ENCODE assay signal across 17 cellular contexts in the genomic region with DNA sequence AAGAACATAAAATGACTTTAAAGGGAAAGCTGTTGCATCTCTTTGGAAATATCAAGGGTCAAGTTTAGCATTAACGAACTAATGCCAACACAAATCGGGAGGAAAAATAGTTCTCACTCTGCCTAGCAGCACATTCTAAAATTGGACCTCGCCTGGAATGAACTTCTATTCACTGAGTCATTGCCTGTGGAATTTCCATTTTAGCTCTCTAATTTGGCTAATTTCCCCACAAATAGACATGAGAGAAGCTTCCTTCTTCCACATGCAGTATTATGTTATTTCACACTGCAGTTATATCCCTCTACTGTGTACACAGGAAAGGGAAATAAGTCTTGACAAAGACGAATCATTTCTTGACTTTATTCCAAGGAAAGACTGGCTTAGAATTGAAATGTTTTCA. TPM values are rescaled to one million over a fixed set of nuclear protein-coding genes. Genes with fewer than 3 reads are reported as not detected.
DNase-seq lines count a peak whose midpoint lies in the region; ATAC-seq, FAIRE-seq and TF ChIP-seq lines count a peak whose summit lies in the region.
"Had no signal": no experiment of that assay in that cellular context is flagged by ENCODE, and none has a peak within 500 bp of the region (broad histone marks: within the 10 kb centered on the region; RNA-seq: fewer than 3 reads in every experiment).

No MANE protein-coding gene starts in this region.

- no peaks in the 10 kb centered on the region for H3K27me3 Mint-ChIP-seq in astrocyte (ENCODE audit: low read depth, unreplicated experiment)
- no peaks in the 10 kb centered on the region for H3K27me3 Mint-ChIP-seq in stimulated activated naive CD8-positive, alpha-beta T cell treated with anti-CD3 and anti-CD28 coated beads, Interleukin-15, amount 100 ng/mL, for 72 hours
- H3K27me3 Mint-ChIP-seq: activated CD4-positive, alpha-beta T cell treated with anti-CD3 and anti-CD28 coated beads, Interleukin-2, amount 10 ng/mL, durations not matched to agents 24 days and 14 days; activated T-helper 17 cell treated with anti-CD3 and anti-CD28 coated beads, Interleukin-2, amount 50 U/mL, for 72 hours; CD4-positive, CD25-positive, alpha-beta regulatory T cell had no signal

- intact Hi-C loops in heart left ventricle (cut with DNase I), result loop anchor here in 1 of 10 donors (10.0 kb wide), 1 partner anchor 1156 kb away; no protein-coding TSS in a partner anchor

- no peaks in the 10 kb centered on the region for H3K9me3 ChIP-seq in astrocyte (ENCODE audit: insufficient read depth, low read depth, low read length)
- peaks cover 0 to 4% (median 0%) of the 10 kb centered on the region in 12 donors for H3K9me3 ChIP-seq in heart left ventricle
- H3K9me3 ChIP-seq: esophagus squamous epithelium had no signal

- no peak overlapping the region for H3K9ac ChIP-seq in astrocyte (ENCODE audit: low read length)

- H3K36me3 Mint-ChIP-seq in astrocyte (ENCODE audit: low read depth, unreplicated experiment), result no peaks in the 10 kb centered on the region
- H3K36me3 Mint-ChIP-seq: CD4-positive, CD25-positive, alpha-beta regulatory T cell had no signal

- 5 to 21% (median 17%) methylated on average over 4 of the region's 4 CpGs for WGBS in heart left ventricle, 4 donors

- no peaks in the 10 kb centered on the region for H3K36me3 ChIP-seq in astrocyte (ENCODE audit: insufficient read depth, low read length)
- H3K36me3 ChIP-seq in heart left ventricle, result no peaks in the 10 kb centered on the region
- H3K36me3 ChIP-seq: esophagus squamous epithelium had no signal

- H3K4me1 Mint-ChIP-seq in astrocyte (ENCODE audit: low read depth, unreplicated experiment), result no peaks in the 10 kb centered on the region
- no peaks in the 10 kb centered on the region for H3K4me1 Mint-ChIP-seq in stimulated activated naive CD8-positive, alpha-beta T cell treated with anti-CD3 and anti-CD28 coated beads, Interleukin-15, amount 100 ng/mL, for 72 hours

- ATAC-seq in heart left ventricle, result peak; percentile 64 to 82 (median 74)
- ATAC-seq in stimulated activated naive CD8-positive, alpha-beta T cell treated with anti-CD3 and anti-CD28 coated beads, Interleukin-15, amount 100 ng/mL, for 72 hours, result no peak
- ATAC-seq: activated T-helper 17 cell treated with anti-CD3 and anti-CD28 coated beads, Interleukin-2, amount 50 U/mL, for 72 hours; left colon had no signal

- H3K27me3 ChIP-seq in astrocyte (ENCODE audit: insufficient read depth, low read length) (no peaks in the 10 kb centered on the region), heart left ventricle (peaks cover 0 to 3% (median 0%) of the 10 kb centered on the region in 9 donors)
- H3K27me3 ChIP-seq: esophagus squamous epithelium had no signal

- H3K27ac ChIP-seq in astrocyte (ENCODE audit: low read depth, low read length), result no peak overlapping the region
- H3K27ac ChIP-seq in heart left ventricle, result peak overlapping the region; percentile 1 to 82 (median 54)

- peak; percentile 95 for FAIRE-seq in astrocyte (lab: Jason Lieb, UNC)

- H3K79me2 ChIP-seq in astrocyte (ENCODE audit: insufficient read depth, low read length), result no peaks in the 10 kb centered on the region

- H3K9me3 Mint-ChIP-seq in astrocyte (ENCODE audit: unreplicated experiment), result no peaks in the 10 kb centered on the region
- no peaks in the 10 kb centered on the region for H3K9me3 Mint-ChIP-seq in stimulated activated naive CD8-positive, alpha-beta T cell treated with anti-CD3 and anti-CD28 coated beads, Interleukin-15, amount 100 ng/mL, for 72 hours
- H3K9me3 Mint-ChIP-seq: activated CD4-positive, alpha-beta T cell treated with anti-CD3 and anti-CD28 coated beads, Interleukin-2, amount 10 ng/mL, durations not matched to agents 24 days and 14 days; activated T-helper 17 cell treated with anti-CD3 and anti-CD28 coated beads, Interleukin-2, amount 50 U/mL, for 72 hours had no signal

- H3K4me2 ChIP-seq in astrocyte (ENCODE audit: low read length), result peak overlapping the region; percentile 26

- no peak overlapping the region for H3K27ac Mint-ChIP-seq in astrocyte (ENCODE audit: unreplicated experiment)
- no peak overlapping the region for H3K27ac Mint-ChIP-seq in stimulated activated naive CD8-positive, alpha-beta T cell treated with anti-CD3 and anti-CD28 coated beads, Interleukin-15, amount 100 ng/mL, for 72 hours
- H3K27ac Mint-ChIP-seq: activated CD4-positive, alpha-beta T cell treated with anti-CD3 and anti-CD28 coated beads, Interleukin-2, amount 10 ng/mL, durations not matched to agents 24 days and 14 days; activated T-helper 17 cell treated with anti-CD3 and anti-CD28 coated beads, Interleukin-2, amount 50 U/mL, for 72 hours; CD4-positive, CD25-positive, alpha-beta regulatory T cell had no signal

- DNase-seq in EH (ENCODE audit: low read depth), result peak; percentile 82
- peak; percentile 63 for DNase-seq in astrocyte (ENCODE audit: low read depth)
- peak in 1 of 5 donors; percentile 25 for DNase-seq in heart left ventricle
- DNase-seq in renal cortical epithelial cell (ENCODE audit: low read depth), result peak; percentile 80
- DNase-seq in activated CD4-positive, CD25-positive, alpha-beta regulatory T cell (lab: John Stamatoyannopoulos, UW), result no peak
- no peak for DNase-seq in stimulated activated naive CD8-positive, alpha-beta T cell treated with anti-CD3 and anti-CD28 coated beads, Interleukin-15, amount 100 ng/mL, for 72 hours
- DNase-seq in DMS53 (lab: John Stamatoyannopoulos, UW), result no peak
- no peak for DNase-seq in GOT3 (lab: John Stamatoyannopoulos, UW)
- DNase-seq: activated CD4-positive, alpha-beta T cell treated with anti-CD3 and anti-CD28 coated beads, Interleukin-2, amount 10 ng/mL, durations not matched to agents 24 days and 14 days; CD4-positive, CD25-positive, alpha-beta regulatory T cell; central memory CD4-positive, alpha-beta T cell; esophagus squamous epithelium; KBM-7; left colon; NCI-H2081; SW 1271 had no signal

- H3K4me3 ChIP-seq in astrocyte (ENCODE audit: insufficient read depth, low read depth, low read length) (no peak overlapping the region), heart left ventricle (peak overlapping the region in 8 of 12 donors; percentile 3 to 39 (median 16))
- H3K4me3 ChIP-seq: esophagus squamous epithelium had no signal

- TF ChIP-seq POLR2A in heart left ventricle (IDR thresholded peaks at IDR 0.05), result no peak

- H4K20me1 ChIP-seq in astrocyte (ENCODE audit: insufficient read depth, low read length), result no peaks in the 10 kb centered on the region

- no peak overlapping the region for H3K4me3 Mint-ChIP-seq in astrocyte (ENCODE audit: unreplicated experiment)
- no peak overlapping the region for H3K4me3 Mint-ChIP-seq in stimulated activated naive CD8-positive, alpha-beta T cell treated with anti-CD3 and anti-CD28 coated beads, Interleukin-15, amount 100 ng/mL, for 72 hours
- H3K4me3 Mint-ChIP-seq: activated CD4-positive, alpha-beta T cell treated with anti-CD3 and anti-CD28 coated beads, Interleukin-2, amount 10 ng/mL, durations not matched to agents 24 days and 14 days; activated T-helper 17 cell treated with anti-CD3 and anti-CD28 coated beads, Interleukin-2, amount 50 U/mL, for 72 hours; CD4-positive, CD25-positive, alpha-beta regulatory T cell had no signal

- H3K4me1 ChIP-seq in astrocyte (ENCODE audit: insufficient read depth, low read length), result no peaks in the 10 kb centered on the region
- peaks cover 0 to 57% (median 8%) of the 10 kb centered on the region in 12 donors for H3K4me1 ChIP-seq in heart left ventricle

- H2AFZ ChIP-seq in astrocyte (ENCODE audit: low read depth, low read length), result no peak overlapping the region

- TF ChIP-seq CTCF in astrocyte (IDR thresholded peaks at IDR 0.05; ENCODE audit: insufficient read depth, low read depth, low read length), result no peak
- no peak for TF ChIP-seq CTCF in heart left ventricle (IDR thresholded peaks at IDR 0.05)

RNA-seq across cellular contexts. Expression of a gene that starts 9.3 kb away (rescaled TPM):
- 1.6 and 1.8 TPM in 2 replicates for total RNA-seq in astrocyte
- total RNA-seq in heart left ventricle, result 1 to 10 TPM; 2.8 to 6.3 (median 5.2) TPM
- 1 to 10 TPM in 1 of 2 donors, under 1 TPM in 1; 0.53 to 1.4 TPM for polyA plus RNA-seq in heart left ventricle
- total RNA-seq in renal cortical epithelial cell, result 8.2 and 8.5 TPM in 2 replicates

Comparison
In these comparisons a context has a peak if more than half of its experiments do, and no peak if none do; other contexts are left out.
1. DNase-seq: peak in EH (single experiment), astrocyte (single experiment) and renal cortical epithelial cell (single experiment); none in activated CD4-positive, CD25-positive, alpha-beta regulatory T cell (0 of 4), stimulated activated naive CD8-positive, alpha-beta T cell treated with anti-CD3 and anti-CD28 coated beads, Interleukin-15, amount 100 ng/mL, for 72 hours (0 of 2), DMS53 (single experiment) and GOT3 (single experiment).